Comparison of ENCODE assay signal across 23 cellular contexts in the genomic region with DNA sequence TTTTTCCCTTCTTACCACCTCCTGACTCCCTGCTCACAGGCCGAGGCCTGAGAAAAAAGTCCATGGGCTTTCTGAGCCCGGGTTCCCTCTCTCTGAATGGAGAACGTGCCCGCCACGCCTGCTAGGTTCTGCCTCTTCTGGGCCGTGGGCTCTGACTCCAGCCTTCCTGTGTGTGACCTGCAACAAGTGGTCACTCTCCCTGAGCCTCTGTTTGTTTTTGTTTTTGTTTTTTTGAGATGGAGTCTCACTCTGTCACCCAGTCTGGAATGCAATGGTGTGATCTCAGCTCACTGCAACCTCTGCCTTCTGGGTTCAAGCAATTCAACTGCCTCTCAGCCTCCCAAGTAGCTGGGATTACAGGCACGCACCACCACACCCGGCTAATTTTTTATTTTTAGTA.
"Had no signal": no experiment of that assay in that cellular context is flagged by ENCODE, and none has a peak within 500 bp of the region (broad histone marks: within the 10 kb centered on the region; RNA-seq: fewer than 3 reads in every experiment).

No MANE protein-coding gene starts in this region.

- H3K36me3 ChIP-seq: esophagus muscularis mucosa, heart right ventricle, left lung, lower lobe of right lung had no signal

- H3K4me3 Mint-ChIP-seq: mesothelial cell of epicardium had no signal

- H3K9me3 ChIP-seq: esophagus muscularis mucosa, heart right ventricle, left lung, lower lobe of right lung, mucosa of descending colon had no signal

- ATAC-seq: foreskin keratinocyte, heart right ventricle, left cardiac atrium, left lung, left ventricle myocardium superior, lower lobe of right lung, mucosa of descending colon had no signal

- H3K27ac ChIP-seq: coronary artery, esophagus muscularis mucosa, foreskin keratinocyte, heart right ventricle, left lung, lower lobe of right lung had no signal

- H3K27ac Mint-ChIP-seq: mesothelial cell of epicardium had no signal

- H3K9me3 Mint-ChIP-seq: mesothelial cell of epicardium had no signal

- H3K36me3 Mint-ChIP-seq: mesothelial cell of epicardium had no signal

- DNase-seq: dermis blood vessel endothelial cell; dorsolateral prefrontal cortex; effector CD4-positive, alpha-beta T cell; effector memory CD4-positive, alpha-beta T cell; foreskin keratinocyte; glutamatergic neuron; head of caudate nucleus; heart right ventricle; hippocampal formation; left cardiac atrium; left lung; left ventricle myocardium superior; lower lobe of right lung; mesenchymal stem cell; mucosa of descending colon had no signal

- FAIRE-seq: colon, endometrium, frontal cortex, islet of Langerhans, keratinocyte had no signal

- H3K4me3 ChIP-seq: coronary artery, esophagus muscularis mucosa, heart right ventricle, left lung, lower lobe of right lung, mucosa of descending colon had no signal

- H3K4me1 ChIP-seq: foreskin keratinocyte, left lung, lower lobe of right lung had no signal
